In genomic region chr20:2822073-2822472, GRCh38 we compare ENCODE assay signal across 9 cellular contexts. TPM values are rescaled to one million over a fixed set of nuclear protein-coding genes. Genes with fewer than 3 reads are reported as not detected.
A peak's percentile ranks its signal among the peaks of the same experiment; 100 is the strongest.
DNase-seq lines count a peak whose midpoint lies in the region; ATAC-seq lines count a peak whose summit lies in the region.
"Had no signal": no experiment of that assay in that cellular context is flagged by ENCODE, and none has a peak within 500 bp of the region (broad histone marks: within the 10 kb centered on the region; RNA-seq: fewer than 3 reads in every experiment).

No MANE protein-coding gene starts in this region.

- H3K36me3 ChIP-seq in BLaER1: no peaks in the 10 kb centered on the region
- no peaks in the 10 kb centered on the region for H3K36me3 ChIP-seq in H7 (replicated peaks; ENCODE audit: control insufficient read depth, insufficient read depth, low read length)
- H3K36me3 ChIP-seq in HAP-1 (replicated peaks): no peaks in the 10 kb centered on the region
- H3K36me3 ChIP-seq: vagina had no signal

- no peaks in the 10 kb centered on the region for H3K36me3 Mint-ChIP-seq in activated CD8-positive, alpha-beta T cell treated with anti-CD3 and anti-CD28 coated beads, Interleukin-2, amount 10 ng/mL, durations not matched to agents 7 days and 5 days (ENCODE audit: low read depth)

- H3K4me1 ChIP-seq in BLaER1 (peaks cover 47% of the 10 kb centered on the region), HAP-1 (no peaks in the 10 kb centered on the region)

- in situ Hi-C loops in HAP-1 (cut with MboI; ENCODE audit: low sequenced_read_pairs): no loop called here

- no peak overlapping the region for H3K9ac ChIP-seq in BLaER1

- peak overlapping the region; percentile 25 for H3K4me3 Mint-ChIP-seq in activated CD8-positive, alpha-beta T cell treated with anti-CD3 and anti-CD28 coated beads, Interleukin-2, amount 10 ng/mL, durations not matched to agents 7 days and 5 days

- POLR2A ChIA-PET in activated CD8-positive, alpha-beta T cell treated with anti-CD3 and anti-CD28 coated beads, Interleukin-2, amount 10 ng/mL, durations not matched to agents 7 days and 5 days (lab: Charles Lee): no interaction called here

- H3K4me3 ChIP-seq in BLaER1 (no peak overlapping the region), H7 (ENCODE audit: insufficient read depth, low read depth, low read length) (no peak overlapping the region), HAP-1 (no peak overlapping the region)

- CTCF ChIA-PET in activated CD8-positive, alpha-beta T cell treated with anti-CD3 and anti-CD28 coated beads, Interleukin-2, amount 10 ng/mL, durations not matched to agents 7 days and 5 days (lab: Charles Lee): interaction anchor here (0.7 to 1.6 kb wide), 4 partner anchors 10 to 22 kb away, joined by 3 to 6 read pairs (median 4); no protein-coding TSS in a partner anchor

- peaks cover 32% of the 10 kb centered on the region for H3K4me1 Mint-ChIP-seq in activated CD8-positive, alpha-beta T cell treated with anti-CD3 and anti-CD28 coated beads, Interleukin-2, amount 10 ng/mL, durations not matched to agents 7 days and 5 days (ENCODE audit: low read depth)

- peak overlapping the region; percentile 71 for H3K4me2 ChIP-seq in BLaER1

- H3K9me3 Mint-ChIP-seq in activated CD8-positive, alpha-beta T cell treated with anti-CD3 and anti-CD28 coated beads, Interleukin-2, amount 10 ng/mL, durations not matched to agents 7 days and 5 days (ENCODE audit: insufficient read depth): no peaks in the 10 kb centered on the region

- DNase-seq in H7: peak; percentile 56
- DNase-seq in activated CD8-positive, alpha-beta T cell treated with anti-CD3 and anti-CD28 coated beads, Interleukin-2, amount 10 ng/mL, durations not matched to agents 7 days and 5 days: peak; percentile 82
- DNase-seq in left lobe of liver (ENCODE audit: low spot score): peak; percentile 3
- no peak for DNase-seq in HAP-1 (ENCODE audit: low spot score in 2 of 2)

- H3K27ac ChIP-seq in BLaER1: no peak overlapping the region

- H3K27me3 Mint-ChIP-seq in activated CD8-positive, alpha-beta T cell treated with anti-CD3 and anti-CD28 coated beads, Interleukin-2, amount 10 ng/mL, durations not matched to agents 7 days and 5 days (ENCODE audit: low read depth): peaks cover 47% of the 10 kb centered on the region

- ATAC-seq in activated CD8-positive, alpha-beta T cell treated with anti-CD3 and anti-CD28 coated beads, Interleukin-2, amount 10 ng/mL, durations not matched to agents 7 days and 5 days: peak; percentile 90
- ATAC-seq in left lobe of liver: no peak
- no peak for ATAC-seq in HG03469 (IDR thresholded peaks at IDR 0.05; ENCODE audit: unreplicated experiment)
- no peak for ATAC-seq in GM19324 (IDR thresholded peaks at IDR 0.05; ENCODE audit: low FRiP score, unreplicated experiment)
- ATAC-seq in HG03460 (IDR thresholded peaks at IDR 0.05; ENCODE audit: unreplicated experiment): no peak

- H3K9me3 ChIP-seq in BLaER1: no peaks in the 10 kb centered on the region
- H3K9me3 ChIP-seq in HAP-1: no peaks in the 10 kb centered on the region
- H3K9me3 ChIP-seq: vagina had no signal

- no peaks in the 10 kb centered on the region for H4K20me1 ChIP-seq in BLaER1

- H3K27me3 ChIP-seq in BLaER1 (no peaks in the 10 kb centered on the region), H7 (ENCODE audit: control insufficient read depth, insufficient read depth, low read length) (peaks cover 35% of the 10 kb centered on the region), HAP-1 (ENCODE audit: low read depth) (no peaks in the 10 kb centered on the region)
- H3K27me3 ChIP-seq: vagina had no signal

- H3K27ac Mint-ChIP-seq in activated CD8-positive, alpha-beta T cell treated with anti-CD3 and anti-CD28 coated beads, Interleukin-2, amount 10 ng/mL, durations not matched to agents 7 days and 5 days: no peak overlapping the region

RNA-seq across cellular contexts. Expression of gene TMEM239, which starts 5.9 kb away (rescaled TPM):
- not detected in 2 replicates for total RNA-seq in H7 (2014; rRNA removed; shearing (Covaris generic))
- not detected for total RNA-seq in activated CD8-positive, alpha-beta T cell treated with anti-CD3 and anti-CD28 coated beads, Interleukin-2, amount 10 ng/mL, durations not matched to agents 7 days and 5 days
- not detected for total RNA-seq in left lobe of liver
- total RNA-seq: vagina had no signal

RNA-seq across cellular contexts. Expression of gene C20orf141, which starts 7.3 kb away (rescaled TPM):
- total RNA-seq in H7 (2014; rRNA removed; shearing (Covaris generic)): not detected in 2 replicates
- not detected for total RNA-seq in activated CD8-positive, alpha-beta T cell treated with anti-CD3 and anti-CD28 coated beads, Interleukin-2, amount 10 ng/mL, durations not matched to agents 7 days and 5 days
- total RNA-seq in left lobe of liver: not detected
- total RNA-seq: vagina had no signal

RNA-seq across cellular contexts. Expression of gene PCED1A, which starts 18.4 kb away (rescaled TPM):
- 21.8 and 23.6 TPM in 2 replicates for total RNA-seq in H7 (2014; rRNA removed; shearing (Covaris generic))
- 10 to 100 TPM; 17.3 to 17.9 TPM for total RNA-seq in activated CD8-positive, alpha-beta T cell treated with anti-CD3 and anti-CD28 coated beads, Interleukin-2, amount 10 ng/mL, durations not matched to agents 7 days and 5 days
- 21.4 TPM for total RNA-seq in left lobe of liver

RNA-seq across cellular contexts. Expression of gene VPS16, which starts 18.5 kb away (rescaled TPM):
- total RNA-seq in H7 (2014; rRNA removed; shearing (Covaris generic)): 25.3 and 27.5 TPM in 2 replicates
- 10 to 100 TPM; 47.0 to 55.2 TPM for total RNA-seq in activated CD8-positive, alpha-beta T cell treated with anti-CD3 and anti-CD28 coated beads, Interleukin-2, amount 10 ng/mL, durations not matched to agents 7 days and 5 days
- total RNA-seq in left lobe of liver: 19.3 TPM

RNA-seq across cellular contexts. Expression of gene CPXM1, which starts 21.6 kb away (rescaled TPM):
- total RNA-seq in H7 (2014; rRNA removed; shearing (Covaris generic)): 105 and 109 TPM in 2 replicates
- total RNA-seq in activated CD8-positive, alpha-beta T cell treated with anti-CD3 and anti-CD28 coated beads, Interleukin-2, amount 10 ng/mL, durations not matched to agents 7 days and 5 days: under 1 TPM; 0.11 to 0.26 TPM
- not detected for total RNA-seq in left lobe of liver

Comparison
In these comparisons a context has a peak if more than half of its experiments do, and no peak if none do; other contexts are left out.
1. DNase-seq: peak in H7 (single experiment), activated CD8-positive, alpha-beta T cell treated with anti-CD3 and anti-CD28 coated beads, Interleukin-2, amount 10 ng/mL, durations not matched to agents 7 days and 5 days (single experiment) and left lobe of liver (single experiment); none in HAP-1 (0 of 2).